In genomic region chr1:193058529-193059281, GRCh38 we compare ENCODE assay signal across 8 cellular contexts. TPM values are rescaled to one million over a fixed set of nuclear protein-coding genes. Genes with fewer than 3 reads are reported as not detected.
DNase-seq lines count a peak whose midpoint lies in the region; ATAC-seq, FAIRE-seq and TF ChIP-seq lines count a peak whose summit lies in the region.

No MANE protein-coding gene starts in this region.

- FAIRE-seq in HTR-8/SVneo (lab: Jason Lieb, UNC), result no peak

- no peaks in the 10 kb centered on the region for H3K9me2 ChIP-seq in DOHH2 (replicated peaks; ENCODE audit: control insufficient read depth, low read length)

- H3K27me3 ChIP-seq in DOHH2 (ENCODE audit: control insufficient read depth, low read length) (no peaks in the 10 kb centered on the region), right atrium auricular region (no peaks in the 10 kb centered on the region)

- in situ Hi-C loops in G401 (cut with HindIII; ENCODE audit: low sequenced_read_pairs), result no loop called here

- no peaks in the 10 kb centered on the region for H3K27me3 Mint-ChIP-seq in activated naive CD4-positive, alpha-beta T cell treated with anti-CD3 and anti-CD28 coated beads, Interleukin-2, amount 50 U/mL, for 24 hours

- H3K4me1 Mint-ChIP-seq in activated naive CD4-positive, alpha-beta T cell treated with anti-CD3 and anti-CD28 coated beads, Interleukin-2, amount 50 U/mL, for 24 hours, result peaks cover 68% of the 10 kb centered on the region

- no peaks in the 10 kb centered on the region for H3K9me3 Mint-ChIP-seq in activated naive CD4-positive, alpha-beta T cell treated with anti-CD3 and anti-CD28 coated beads, Interleukin-2, amount 50 U/mL, for 24 hours

- H3K79me2 ChIP-seq in DOHH2 (ENCODE audit: control insufficient read depth, low read length), result peaks cover 99% of the 10 kb centered on the region

- peaks cover 11% of the 10 kb centered on the region for H3K36me3 Mint-ChIP-seq in activated naive CD4-positive, alpha-beta T cell treated with anti-CD3 and anti-CD28 coated beads, Interleukin-2, amount 50 U/mL, for 24 hours

- H3K4me3 Mint-ChIP-seq in activated naive CD4-positive, alpha-beta T cell treated with anti-CD3 and anti-CD28 coated beads, Interleukin-2, amount 50 U/mL, for 24 hours, result peak overlapping the region; percentile 99

- peak; percentile 45 for ATAC-seq in GM21381 (IDR thresholded peaks at IDR 0.05; ENCODE audit: unreplicated experiment)

- peak overlapping the region; percentile 76 for H3K27ac ChIP-seq in DOHH2 (ENCODE audit: low read depth, low read length)
- peak overlapping the region; percentile 98 to 99 for H3K27ac ChIP-seq in right atrium auricular region

- 0 out of 2 replicates have a peak, but pooled peaks cover 2% of the 10 kb centered on the region for H3F3A ChIP-seq in DOHH2 (ENCODE audit: control insufficient read depth, insufficient read depth)

- DNase-seq in HTR-8/SVneo (ENCODE audit: insufficient read length, low spot score) (peak; percentile 15), SK-N-DZ (ENCODE audit: low spot score) (peak; percentile 54), right atrium auricular region (ENCODE audit: low spot score) (peak; percentile 60), skeletal muscle cell (ENCODE audit: low read depth) (no peak), G401 (ENCODE audit: low spot score) (no peak)

- peak overlapping the region; percentile 90 for H3K4me2 ChIP-seq in DOHH2 (ENCODE audit: low read length)

- H4K20me1 ChIP-seq in DOHH2 (ENCODE audit: control insufficient read depth, insufficient read depth, low read depth, low read length), result peaks cover 11% of the 10 kb centered on the region; the same call in 1 of the 2 replicates

- H3K27ac Mint-ChIP-seq in activated naive CD4-positive, alpha-beta T cell treated with anti-CD3 and anti-CD28 coated beads, Interleukin-2, amount 50 U/mL, for 24 hours, result peak overlapping the region; percentile 100

- H3K9me3 ChIP-seq in DOHH2 (ENCODE audit: control insufficient read depth, insufficient read depth, low read length), result peaks cover 5% of the 10 kb centered on the region; the same call in 1 of the 2 replicates
- no peaks in the 10 kb centered on the region for H3K9me3 ChIP-seq in right atrium auricular region

- peak overlapping the region; percentile 99 for H3K4me3 ChIP-seq in DOHH2 (ENCODE audit: low read length)
- H3K4me3 ChIP-seq in right atrium auricular region, result peak overlapping the region; percentile 84 to 90
- H3K4me3 ChIP-seq in skeletal muscle cell (ENCODE audit: low read depth, low read length), result peak overlapping the region; percentile 68

- no peak for TF ChIP-seq CTCF in DOHH2 (IDR thresholded peaks at IDR 0.05; ENCODE audit: low read depth, low read length, poor library complexity, severe bottlenecking)
- no peak for TF ChIP-seq CTCF in right atrium auricular region (IDR thresholded peaks at IDR 0.05)

- H3K36me3 ChIP-seq in DOHH2 (ENCODE audit: control insufficient read depth, low read length) (peaks cover 68% of the 10 kb centered on the region), right atrium auricular region (no peaks in the 10 kb centered on the region)

- peaks cover 39% of the 10 kb centered on the region for H3K4me1 ChIP-seq in DOHH2 (ENCODE audit: control insufficient read depth, low read length)
- peaks cover 0 to 40% of the 10 kb centered on the region in 2 donors for H3K4me1 ChIP-seq in right atrium auricular region

RNA-seq across cellular contexts. Expression of gene UCHL5, which starts 0.5 kb away (rescaled TPM):
- polyA plus RNA-seq in SK-N-DZ (2014; cell fraction: cytosol; rRNA removed), result 25.3 and 30.2 TPM in 2 replicates
- 24.5 and 33.4 TPM in 2 replicates for polyA plus RNA-seq in SK-N-DZ (2014; cell fraction: nucleus; rRNA removed)
- 10 to 100 TPM; 18.9 to 32.9 TPM for total RNA-seq in right atrium auricular region
- total RNA-seq in G401 (2014; rRNA removed; shearing (Covaris generic)), result 46.2 and 53.3 TPM in 2 replicates

RNA-seq across cellular contexts. Expression of gene RO60, which starts 0.7 kb away (rescaled TPM):
- 27.8 and 28.9 TPM in 2 replicates for polyA plus RNA-seq in SK-N-DZ (2014; cell fraction: cytosol; rRNA removed)
- 11.9 and 13.3 TPM in 2 replicates for polyA plus RNA-seq in SK-N-DZ (2014; cell fraction: nucleus; rRNA removed)
- total RNA-seq in right atrium auricular region, result 10 to 100 TPM; 58.9 to 64.4 TPM
- total RNA-seq in G401 (2014; rRNA removed; shearing (Covaris generic)), result 89.6 and 177 TPM in 2 replicates

RNA-seq across cellular contexts. Expression of gene GLRX2, which starts 46.5 kb away (rescaled TPM):
- 13.9 and 14.7 TPM in 2 replicates for polyA plus RNA-seq in SK-N-DZ (2014; cell fraction: cytosol; rRNA removed)
- 12.5 and 22.0 TPM in 2 replicates for polyA plus RNA-seq in SK-N-DZ (2014; cell fraction: nucleus; rRNA removed)
- 10 to 100 TPM in 1 of 2 donors, 1 to 10 TPM in 1; 6.8 to 12.1 TPM for total RNA-seq in right atrium auricular region
- total RNA-seq in G401 (2014; rRNA removed; shearing (Covaris generic)), result 16.9 and 19.5 TPM in 2 replicates

Comparison
In these comparisons a context has a peak if more than half of its experiments do, and no peak if none do; other contexts are left out.
1. DNase-seq: peak in HTR-8/SVneo (single experiment), SK-N-DZ (single experiment) and right atrium auricular region (single experiment); none in skeletal muscle cell (single experiment) and G401 (single experiment).
2. Peak in every context shown above with its lines, with median percentiles within 50 percentile points of each other: H3K4me3 ChIP-seq.